In the genomic region with DNA sequence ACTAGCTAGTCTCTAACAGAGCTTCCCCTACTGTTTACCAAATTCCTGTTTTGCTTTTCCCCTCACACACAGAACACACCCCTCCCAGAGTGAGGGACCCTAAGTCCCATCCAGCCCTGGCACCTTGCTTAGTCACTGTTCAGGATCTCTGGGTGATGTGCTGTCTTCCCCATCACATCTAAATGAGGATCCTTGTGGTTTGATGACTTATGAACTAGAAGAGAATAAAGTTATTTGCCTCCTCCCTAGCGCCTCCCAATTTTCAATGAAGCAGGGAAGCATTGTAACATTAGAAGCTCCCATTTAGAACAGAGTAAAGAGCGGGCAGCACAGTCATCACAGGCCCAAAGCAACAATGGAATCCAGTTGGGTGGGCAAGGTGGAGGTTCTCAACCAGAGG, we compare ENCODE assay signal across 20 cellular contexts.
"Had no signal": no experiment of that assay in that cellular context is flagged by ENCODE, and none has a peak within 500 bp of the region (broad histone marks: within the 10 kb centered on the region; RNA-seq: fewer than 3 reads in every experiment).

No MANE protein-coding gene starts in this region.

- ATAC-seq: right lobe of liver; stimulated activated memory B cell treated with anti-CD40 and anti-IgM and Interleukin-4, amounts not matched to agents 10 μg/mL and 1 μg/mL and 100 μg/mL, for 72 hours; stimulated activated naive CD8-positive, alpha-beta T cell treated with anti-CD3 and anti-CD28 coated beads, Interleukin-15, amount 100 ng/mL, for 72 hours had no signal

- DNase-seq: activated CD4-positive, alpha-beta memory T cell treated with anti-CD3 and anti-CD28 coated beads for 36 hours; activated CD4-positive, alpha-beta T cell treated with anti-CD3 and anti-CD28 coated beads for 4 hours; activated CD8-positive, alpha-beta memory T cell treated with anti-CD3 and anti-CD28 coated beads, Interleukin-2, amount 50 U/mL, for 48 hours; activated gamma-delta T cell; activated naive CD4-positive, alpha-beta T cell treated with anti-CD3 and anti-CD28 coated beads, Interleukin-2, amount 10 ng/mL, durations not matched to agents 7 days and 5 days; activated naive CD8-positive, alpha-beta T cell treated with anti-CD3 and anti-CD28 coated beads, Interleukin-2, amount 10 ng/mL, durations not matched to agents 7 days and 5 days; activated T-cell treated with anti-CD3 and anti-CD28 coated beads, Interleukin-2, amount 50 U/mL, for 24 hours; cerebellar nuclear complex; colonic mucosa; effector CD8-positive, alpha-beta T cell; kidney glomerular epithelial cell; left ventricle myocardium inferior; mesendoderm; nephron progenitor cell; right lobe of liver; stimulated activated CD4-positive, alpha-beta T cell treated with anti-CD3 and anti-CD28 coated beads, Interleukin-4, amount 100 ng/mL, for 24 hours; stimulated activated naive CD8-positive, alpha-beta T cell treated with anti-CD3 and anti-CD28 coated beads, Interleukin-15, amount 100 ng/mL, for 72 hours; substantia nigra; thyroid gland had no signal
